ENCODE assay signal across 9 cellular contexts in the genomic region with DNA sequence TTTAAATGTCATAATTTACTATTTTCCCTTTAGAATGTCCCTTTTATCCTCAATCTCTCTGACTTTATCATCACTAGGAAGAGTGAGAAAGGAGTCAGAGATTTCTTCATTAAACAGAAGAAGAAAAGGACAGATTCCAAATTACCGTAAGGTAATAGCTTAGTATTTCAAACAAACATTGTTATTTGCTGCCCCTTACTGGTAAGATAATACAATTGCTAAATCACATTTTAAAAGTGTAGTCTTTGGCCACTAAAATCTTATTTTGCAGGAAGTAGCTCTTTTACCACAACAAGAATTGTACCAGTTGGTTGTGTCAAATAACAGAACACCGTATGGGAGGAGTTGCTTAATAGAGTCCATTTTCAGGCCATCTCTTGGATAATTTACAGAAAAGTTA.
A peak's percentile ranks its signal among the peaks of the same experiment; 100 is the strongest.
DNase-seq lines count a peak whose midpoint lies in the region; FAIRE-seq and TF ChIP-seq lines count a peak whose summit lies in the region.
"Had no signal": no experiment of that assay in that cellular context is flagged by ENCODE, and none has a peak within 500 bp of the region (broad histone marks: within the 10 kb centered on the region; RNA-seq: fewer than 3 reads in every experiment).

No MANE protein-coding gene starts in this region.

- H3K4me1 Mint-ChIP-seq in nephron = no peaks in the 10 kb centered on the region

- FAIRE-seq in GM19239 (lab: Jason Lieb, UNC) = peak; percentile 79
- FAIRE-seq: frontal cortex had no signal

- no peak overlapping the region for H3K27ac Mint-ChIP-seq in nephron

- TF ChIP-seq CTCF in nephron (IDR thresholded peaks at IDR 0.05; ENCODE audit: unreplicated experiment in 3 of 3) = peak; percentile 26 to 58 (median 46)

- DNase-seq in AML-193 (lab: John Stamatoyannopoulos, UW) (peak; percentile 82 to 87), GM19239 (ENCODE audit: insufficient read length, low spot score) (no peak), MV-4-11 (lab: John Stamatoyannopoulos, UW) (peak; percentile 65), NCI-H1436 treated with DMSO at 0.1 percent for 48 hours (lab: John Stamatoyannopoulos, UW) (no peak)
- peak; percentile 22 for DNase-seq in central memory CD4-positive, alpha-beta T cell
- DNase-seq in stimulated activated CD4-positive, alpha-beta T cell treated with anti-CD3 and anti-CD28 coated beads, Interleukin-4, amount 100 ng/mL, for 24 hours = no peak
- DNase-seq in activated CD8-positive, alpha-beta memory T cell treated with anti-CD3 and anti-CD28 coated beads, Interleukin-2, amount 50 U/mL, for 48 hours = no peak

- no peaks in the 10 kb centered on the region for H3K9me3 Mint-ChIP-seq in nephron

- no peaks in the 10 kb centered on the region for H3K27me3 Mint-ChIP-seq in nephron (ENCODE audit: low read depth)

- H3K36me3 Mint-ChIP-seq in nephron (ENCODE audit: low read depth) = no peaks in the 10 kb centered on the region

- no peak overlapping the region for H3K4me3 Mint-ChIP-seq in nephron

Comparison
In these comparisons a context has a peak if more than half of its experiments do, and no peak if none do; other contexts are left out.
1. DNase-seq: peak in AML-193 (2 of 2), MV-4-11 (single experiment) and central memory CD4-positive, alpha-beta T cell (single experiment); none in GM19239 (single experiment), stimulated activated CD4-positive, alpha-beta T cell treated with anti-CD3 and anti-CD28 coated beads, Interleukin-4, amount 100 ng/mL, for 24 hours (single experiment), NCI-H1436 treated with DMSO at 0.1 percent for 48 hours (single experiment) and activated CD8-positive, alpha-beta memory T cell treated with anti-CD3 and anti-CD28 coated beads, Interleukin-2, amount 50 U/mL, for 48 hours (single experiment).